ENCODE assay signal across 17 cellular contexts in genomic region chr4:1379351-1379781, GRCh38. TPM values are rescaled to one million over a fixed set of nuclear protein-coding genes. Genes with fewer than 3 reads are reported as not detected.
DNase-seq lines count a peak whose midpoint lies in the region; ATAC-seq, FAIRE-seq and TF ChIP-seq lines count a peak whose summit lies in the region.
"Had no signal": no experiment of that assay in that cellular context is flagged by ENCODE, and none has a peak within 500 bp of the region (broad histone marks: within the 10 kb centered on the region; RNA-seq: fewer than 3 reads in every experiment).

No MANE protein-coding gene starts in this region.

- TF ChIP-seq POLR2A in body of pancreas (IDR thresholded peaks at IDR 0.05) (no peak), HepG2 (IDR thresholded peaks at IDR 0.05; ENCODE audit: insufficient read depth in 1 of 2, low read depth in 2 of 2, low read length in 2 of 2) (no peak)

- FAIRE-seq in HepG2 (lab: Jason Lieb, UNC), result no peak

- H3K4me3 ChIP-seq in Panc1 (ENCODE audit: low read depth in 2 of 2, low read length in 2 of 2), result no peak overlapping the region
- H3K4me3 ChIP-seq in body of pancreas, result no peak overlapping the region
- H3K4me3 ChIP-seq in HepG2 (replicated peaks in 1 of 3; ENCODE audit: insufficient read depth in 1 of 3, low read depth in 2 of 3, low read length in 3 of 3), result no peak overlapping the region
- H3K4me3 ChIP-seq in MG63, result no peak overlapping the region
- H3K4me3 ChIP-seq: SK-N-MC had no signal

- H3K4me1 ChIP-seq in Panc1 (ENCODE audit: control insufficient read depth, insufficient read depth, low read length) (no peaks in the 10 kb centered on the region), body of pancreas (peaks cover 14% of the 10 kb centered on the region), HepG2 (ENCODE audit: insufficient read depth, low read length) (no peaks in the 10 kb centered on the region)

- POLR2A ChIA-PET in Panc1 (lab: Charles Lee), result no interaction called here
- POLR2A ChIA-PET in HepG2 (lab: Yijun Ruan, JAX), result no interaction called here

- no peaks in the 10 kb centered on the region for H3K79me2 ChIP-seq in HepG2 (ENCODE audit: insufficient read depth, low read length)

- no peak overlapping the region for H3K27ac ChIP-seq in Panc1 (ENCODE audit: low read length)
- H3K27ac ChIP-seq in body of pancreas, result peak overlapping the region in 3 of 4 donors; percentile 37 to 41 (median 41)
- no peak overlapping the region for H3K27ac ChIP-seq in HepG2 (ENCODE audit: extremely low read length, insufficient read depth, low read length)
- H3K27ac ChIP-seq: SK-N-MC had no signal

- H2AFZ ChIP-seq in HepG2 (ENCODE audit: low read length), result no peak overlapping the region

- BruUV-seq in Panc1 (replicated peaks; lab: Mats Ljungman, UMichigan) (no TSS peak), HepG2 (replicated peaks; lab: Mats Ljungman, UMichigan) (no TSS peak)

- DNase-seq in Panc1 (ENCODE audit: low read depth, low spot score) (no peak), body of pancreas (peak; percentile 83 to 93 (median 86)), HepG2 (ENCODE audit: low spot score) (no peak), sciatic nerve (ENCODE audit: low spot score) (peak; percentile 51), mucosa of gallbladder (ENCODE audit: low spot score) (no peak), NOMO-1 treated with DMSO at 0.1 percent for 48 hours (lab: John Stamatoyannopoulos, UW; ENCODE audit: unreplicated experiment) (no peak), cortex of kidney (lab: John Stamatoyannopoulos, UW) (no peak), MG63 (no peak)
- DNase-seq: CD8-positive, alpha-beta T cell; DMS79 treated with DMSO at 0.1 percent for 48 hours; HCEC 1CT; NCI-H1436; NCI-H2029 treated with DMSO at 0.1 percent for 48 hours; NCI-H2227 treated with DMSO at 0.1 percent for 48 hours; NCI-H524 had no signal

- no peak overlapping the region for H3K4me2 ChIP-seq in HepG2 (ENCODE audit: low read depth, low read length)

- CTCF ChIA-PET in Panc1 (lab: Charles Lee) (no interaction called here), HepG2 (lab: Yijun Ruan, JAX; ENCODE audit: low intra/inter-chr PET ratio, low total read pairs) (no interaction called here)

- ATAC-seq in Panc1 (0 out of 2 replicates have a peak, but pooled peaks have one; percentile 7), body of pancreas (peak; percentile 77), HepG2 (no peak), sciatic nerve (no peak)
- ATAC-seq: CD8-positive, alpha-beta T cell had no signal

- H3K36me3 ChIP-seq in Panc1 (ENCODE audit: control insufficient read depth, insufficient read depth, low read length), result no peaks in the 10 kb centered on the region
- H3K36me3 ChIP-seq in body of pancreas (replicated peaks in 1 of 2; ENCODE audit: insufficient read depth in 1 of 2, low read depth in 2 of 2), result peaks cover under 1 to 7% of the 10 kb centered on the region in 2 donors
- H3K36me3 ChIP-seq in HepG2 (replicated peaks in 1 of 2; ENCODE audit: control insufficient read depth in 1 of 2, insufficient read depth in 2 of 2, low read length in 2 of 2), result peaks cover 2 to 6% of the 10 kb centered on the region in 2 experiments; a peak in 2 of 5 replicates
- H3K36me3 ChIP-seq in MG63, result no peaks in the 10 kb centered on the region

- H4K20me1 ChIP-seq in HepG2 (ENCODE audit: insufficient read depth, low read length), result no peaks in the 10 kb centered on the region

- in situ Hi-C loops in Panc1 (cut with HindIII; ENCODE audit: low pct_unique_long_range_greater_than_20kb, low sequenced_read_pairs), result no loop called here
- in situ Hi-C loops in HepG2 (cut with HindIII; ENCODE audit: extremely low pct_ligation_motif_present, low pct_unique_long_range_greater_than_20kb), result no loop called here

- H3K9me3 ChIP-seq in Panc1 (ENCODE audit: control insufficient read depth, insufficient read depth, low read depth, low read length) (no peaks in the 10 kb centered on the region), body of pancreas (no peaks in the 10 kb centered on the region), HepG2 (ENCODE audit: low read length) (no peaks in the 10 kb centered on the region), MG63 (no peaks in the 10 kb centered on the region)

- 20 to 49% methylated on average over 2 to 26 of the region's 27 CpGs for WGBS in body of pancreas, 2 donors
- no CpG with 5 or more reads among the region's 27 CpGs for WGBS in HepG2 (ENCODE audit: low lambda C conversion rate)

- H3K9ac ChIP-seq in HepG2 (ENCODE audit: insufficient read depth, low read depth, low read length), result no peak overlapping the region

- no peak for TF ChIP-seq RAD21 in HepG2 (CRISPR knock-in tag; IDR thresholded peaks at IDR 0.05)

- TF ChIP-seq CTCF in Panc1 (IDR thresholded peaks at IDR 0.05) (no peak), body of pancreas (IDR thresholded peaks at IDR 0.05) (no peak), HepG2 (CRISPR knock-in tag; IDR thresholded peaks at IDR 0.05) (no peak)

- TF ChIP-seq EP300 in HepG2 (IDR thresholded peaks at IDR 0.05; ENCODE audit: low read depth in 2 of 2, low read length in 2 of 2), result no peak
- TF ChIP-seq EP300 in HepG2 (CRISPR knock-in tag; IDR thresholded peaks at IDR 0.05; ENCODE audit: borderline replicate concordance), result no peak

- intact Hi-C loops in Panc1 (cut with micrococcal nuclease; ENCODE audit: unreplicated experiment) (no loop called here), body of pancreas (cut with DNase I) (no loop called here), HepG2 (cut with micrococcal nuclease; ENCODE audit: unreplicated experiment) (no loop called here), sciatic nerve (cut with DNase I) (no loop called here)

- H3K27me3 ChIP-seq in Panc1 (ENCODE audit: control insufficient read depth, insufficient read depth, low read length), result no peaks in the 10 kb centered on the region
- no peaks in the 10 kb centered on the region for H3K27me3 ChIP-seq in body of pancreas
- H3K27me3 ChIP-seq in HepG2 (ENCODE audit: control insufficient read depth in 1 of 2, insufficient read depth in 2 of 2, low read length in 2 of 2), result no peaks in the 10 kb centered on the region
- H3K27me3 ChIP-seq in MG63, result no peaks in the 10 kb centered on the region

RNA-seq across cellular contexts. Expression of gene NKX1-1, which starts 26.9 kb away (rescaled TPM):
- total RNA-seq in Panc1 (2021; ENCODE audit: unreplicated experiment), result not detected
- not detected for polyA plus RNA-seq in Panc1 (2012; ENCODE audit: insufficient read length)
- total RNA-seq in body of pancreas, result not detected
- total RNA-seq in HepG2 (2016; rRNA removed; fragmentation: Illumina TruSeq; extraction: Trizol), result not detected in 2 replicates
- total RNA-seq in HepG2 (2016; cell fraction: cytosol; rRNA removed; fragmentation: Illumina TruSeq; extraction: Trizol; ENCODE audit: low read depth), result not detected in 2 replicates
- not detected in 2 replicates for total RNA-seq in HepG2 (2016; cell fraction: insoluble cytoplasmic fraction; rRNA removed; fragmentation: Illumina TruSeq; extraction: Trizol)
- total RNA-seq in HepG2 (2016; cell fraction: membrane; rRNA removed; fragmentation: Illumina TruSeq; extraction: Trizol), result not detected in 2 replicates
- total RNA-seq in HepG2 (2016; cell fraction: nucleus; rRNA removed; fragmentation: Illumina TruSeq; extraction: Trizol), result not detected in 2 replicates
- polyA plus RNA-seq in HepG2 (2011; rRNA removed), result not detected in 2 replicates
- polyA plus RNA-seq in HepG2 (2011; cell fraction: cytosol; rRNA removed), result not detected in 2 replicates
- not detected in 2 replicates for polyA plus RNA-seq in HepG2 (2011; cell fraction: nucleus; rRNA removed)
- polyA plus RNA-seq in HepG2 (2012), result not detected in 2 replicates
- polyA plus RNA-seq in HepG2 (2016; cell fraction: cytosol; fragmentation: Illumina TruSeq; extraction: Trizol; ENCODE audit: low read depth), result not detected in 2 replicates
- not detected in 2 replicates for polyA plus RNA-seq in HepG2 (2016; cell fraction: insoluble cytoplasmic fraction; fragmentation: Illumina TruSeq; extraction: Trizol; ENCODE audit: low read depth)
- polyA plus RNA-seq in HepG2 (2016; cell fraction: membrane; fragmentation: Illumina TruSeq; extraction: Trizol; ENCODE audit: low read depth), result not detected in 2 replicates
- polyA plus RNA-seq in HepG2 (2016; cell fraction: nucleus; fragmentation: Illumina TruSeq; extraction: Trizol; ENCODE audit: insufficient read depth, low read depth), result not detected in 2 replicates
- not detected in 2 replicates for polyA minus RNA-seq in HepG2 (2011; rRNA and poly(A)+ RNA removed; ENCODE audit: low replicate concordance)
- polyA minus RNA-seq in HepG2 (2011; cell fraction: cytosol; rRNA and poly(A)+ RNA removed), result not detected in 2 replicates
- not detected in 2 replicates for polyA minus RNA-seq in HepG2 (2011; cell fraction: nucleus; rRNA and poly(A)+ RNA removed)
- total RNA-seq in sciatic nerve, result not detected
- not detected for total RNA-seq in mucosa of gallbladder
- total RNA-seq in MG63 (2014; rRNA removed; shearing (Covaris generic); ENCODE audit: low replicate concordance), result not detected in 2 replicates
- total RNA-seq: CD8-positive, alpha-beta T cell; G401 had no signal

RNA-seq across cellular contexts. Expression of gene UVSSA, which starts 32.4 kb away (rescaled TPM):
- total RNA-seq in Panc1 (2021; ENCODE audit: unreplicated experiment), result 23.4 TPM
- polyA plus RNA-seq in Panc1 (2012; ENCODE audit: insufficient read length), result 19.6 TPM
- 10 to 100 TPM; 18.2 to 26.0 TPM for total RNA-seq in body of pancreas
- total RNA-seq in HepG2 (2016; rRNA removed; fragmentation: Illumina TruSeq; extraction: Trizol), result 4.6 and 4.8 TPM in 2 replicates
- total RNA-seq in HepG2 (2016; cell fraction: cytosol; rRNA removed; fragmentation: Illumina TruSeq; extraction: Trizol; ENCODE audit: low read depth), result 2.3 and 4.1 TPM in 2 replicates
- total RNA-seq in HepG2 (2016; cell fraction: insoluble cytoplasmic fraction; rRNA removed; fragmentation: Illumina TruSeq; extraction: Trizol), result 3.7 and 4.7 TPM in 2 replicates
- 2.9 and 3.9 TPM in 2 replicates for total RNA-seq in HepG2 (2016; cell fraction: membrane; rRNA removed; fragmentation: Illumina TruSeq; extraction: Trizol)
- 6.9 and 7.1 TPM in 2 replicates for total RNA-seq in HepG2 (2016; cell fraction: nucleus; rRNA removed; fragmentation: Illumina TruSeq; extraction: Trizol)
- polyA plus RNA-seq in HepG2 (2011; rRNA removed), result 8.4 and 8.6 TPM in 2 replicates
- 3.0 and 4.1 TPM in 2 replicates for polyA plus RNA-seq in HepG2 (2011; cell fraction: cytosol; rRNA removed)
- polyA plus RNA-seq in HepG2 (2011; cell fraction: nucleus; rRNA removed), result 80.9 and 90.3 TPM in 2 replicates
- 7.1 and 7.7 TPM in 2 replicates for polyA plus RNA-seq in HepG2 (2012)
- 0.16 and 0.25 TPM in 2 replicates for polyA plus RNA-seq in HepG2 (2016; cell fraction: cytosol; fragmentation: Illumina TruSeq; extraction: Trizol; ENCODE audit: low read depth)
- polyA plus RNA-seq in HepG2 (2016; cell fraction: insoluble cytoplasmic fraction; fragmentation: Illumina TruSeq; extraction: Trizol; ENCODE audit: low read depth), result 3.8 and 4.8 TPM in 2 replicates
- polyA plus RNA-seq in HepG2 (2016; cell fraction: membrane; fragmentation: Illumina TruSeq; extraction: Trizol; ENCODE audit: low read depth), result 0.59 and 0.60 TPM in 2 replicates
- 29.2 and 29.8 TPM in 2 replicates for polyA plus RNA-seq in HepG2 (2016; cell fraction: nucleus; fragmentation: Illumina TruSeq; extraction: Trizol; ENCODE audit: insufficient read depth, low read depth)
- 3.9 and 14.3 TPM in 2 replicates for polyA minus RNA-seq in HepG2 (2011; rRNA and poly(A)+ RNA removed; ENCODE audit: low replicate concordance)
- 3.6 and 4.4 TPM in 2 replicates for polyA minus RNA-seq in HepG2 (2011; cell fraction: cytosol; rRNA and poly(A)+ RNA removed)
- 18.8 and 20.2 TPM in 2 replicates for polyA minus RNA-seq in HepG2 (2011; cell fraction: nucleus; rRNA and poly(A)+ RNA removed)
- total RNA-seq in sciatic nerve, result 33.5 TPM
- total RNA-seq in mucosa of gallbladder, result 41.5 TPM
- 1.2 and 5.3 TPM in 2 replicates for total RNA-seq in MG63 (2014; rRNA removed; shearing (Covaris generic); ENCODE audit: low replicate concordance)

Comparison
In these comparisons a context has a peak if more than half of its experiments do, and no peak if none do; other contexts are left out.
1. ATAC-seq: peak in Panc1 (single experiment) and body of pancreas (single experiment); none in HepG2 (single experiment) and sciatic nerve (single experiment).
2. DNase-seq: peak in body of pancreas (4 of 4) and sciatic nerve (single experiment); none in Panc1 (single experiment), HepG2 (single experiment), mucosa of gallbladder (single experiment), NOMO-1 treated with DMSO at 0.1 percent for 48 hours (single experiment), cortex of kidney (single experiment) and MG63 (single experiment).
3. H3K27ac ChIP-seq: peak in body of pancreas (3 of 4); none in Panc1 (single experiment) and HepG2 (single experiment).